ENCODE assay signal across 8 cellular contexts in the genomic region with DNA sequence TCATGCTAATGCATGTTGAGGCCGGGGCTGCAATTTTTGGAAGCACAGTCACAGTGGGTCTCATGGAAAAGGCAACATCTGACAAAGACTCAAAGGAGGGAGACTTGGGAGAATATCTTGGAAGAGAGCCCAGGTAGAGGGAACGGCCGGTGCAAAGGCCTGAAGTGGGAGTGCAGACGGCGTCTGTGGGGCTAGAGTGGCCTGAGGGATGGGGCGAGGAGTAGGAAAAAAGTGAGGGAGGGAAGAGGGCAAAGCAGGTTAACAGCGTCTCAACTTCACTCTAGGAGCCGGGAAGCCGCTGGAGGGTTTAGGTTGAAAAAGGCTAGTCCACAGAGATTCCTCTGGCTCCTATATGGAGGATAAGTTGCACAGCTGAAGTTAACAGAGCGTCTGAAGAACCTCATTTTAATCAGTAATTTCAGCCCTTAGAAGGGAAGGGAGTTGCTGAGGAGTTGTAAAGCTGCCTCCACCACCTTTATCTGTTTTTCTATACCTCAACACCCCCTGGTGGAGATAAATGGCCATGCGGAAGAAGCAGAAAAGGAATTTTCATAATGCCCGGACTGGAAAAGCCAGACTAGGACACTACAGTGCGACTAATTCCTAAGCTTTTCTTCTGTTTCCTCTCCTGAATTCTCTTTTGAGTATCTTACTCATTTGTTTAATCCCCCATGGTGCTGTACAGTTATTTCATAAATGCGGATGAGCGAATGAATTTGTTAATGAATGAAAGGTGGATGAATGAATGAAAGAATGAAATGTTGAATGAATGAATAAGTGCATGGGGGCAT.
DNase-seq lines count a peak whose midpoint lies in the region; ATAC-seq and TF ChIP-seq lines count a peak whose summit lies in the region.

No MANE protein-coding gene starts in this region.

- DNase-seq in Caco-2 (peak; percentile 72 to 82), Panc1 (ENCODE audit: low read depth, low spot score) (peak; percentile 75), amniotic stem cell (lab: John Stamatoyannopoulos, UW) (peak; percentile 57), left ventricle myocardium inferior (no peak), putamen (ENCODE audit: low spot score) (peak; percentile 74), GM19240 (ENCODE audit: insufficient read length, low spot score) (no peak)

- POLR2A ChIA-PET in Caco-2 (lab: Charles Lee), result no interaction called here
- POLR2A ChIA-PET in Panc1 (lab: Charles Lee), result no interaction called here

- H2AFZ ChIP-seq in KMS-11 (ENCODE audit: low read depth), result peak overlapping the region; percentile 41

- H3K4me2 ChIP-seq in KMS-11, result no peak overlapping the region

- H3K9ac ChIP-seq in KMS-11, result no peak overlapping the region

- TF ChIP-seq CTCF in Caco-2 (IDR thresholded peaks at IDR 0.05; ENCODE audit: insufficient read depth in 1 of 2, low read depth in 1 of 2, low read length in 1 of 2, severe bottlenecking in 1 of 2, unreplicated experiment in 1 of 2) (peak; percentile 76 to 83), KMS-11 (conservative IDR thresholded peaks at IDR 0.05; ENCODE audit: low read depth, low read length) (peak; percentile 98), Panc1 (IDR thresholded peaks at IDR 0.05) (peak; percentile 84), left ventricle myocardium inferior (IDR thresholded peaks at IDR 0.05; ENCODE audit: borderline replicate concordance) (peak; percentile 80)

- H3K36me3 ChIP-seq in Caco-2 (ENCODE audit: control insufficient read depth, insufficient read depth, low read length) (no peaks in the 10 kb centered on the region), KMS-11 (ENCODE audit: insufficient read depth) (no peaks in the 10 kb centered on the region), Panc1 (ENCODE audit: control insufficient read depth, insufficient read depth, low read length) (no peaks in the 10 kb centered on the region), left ventricle myocardium inferior (no peaks in the 10 kb centered on the region)

- no peaks in the 10 kb centered on the region for H3K9me3 ChIP-seq in Caco-2
- no peaks in the 10 kb centered on the region for H3K9me3 ChIP-seq in Panc1 (ENCODE audit: control insufficient read depth, insufficient read depth, low read depth, low read length)
- H3K9me3 ChIP-seq in left ventricle myocardium inferior (replicated peaks), result no peaks in the 10 kb centered on the region

- H3K4me1 ChIP-seq in Caco-2 (no peaks in the 10 kb centered on the region), KMS-11 (ENCODE audit: low read depth, poor library complexity, severe bottlenecking) (peaks cover 9% of the 10 kb centered on the region), Panc1 (ENCODE audit: control insufficient read depth, insufficient read depth, low read length) (peaks cover 16% of the 10 kb centered on the region), left ventricle myocardium inferior (peaks cover 5% of the 10 kb centered on the region)

- CTCF ChIA-PET in Caco-2 (lab: Charles Lee), result interaction anchor here (0.6 to 1.2 kb wide), 6 partner anchors 11 to 256 kb away, joined by 3 to 6 read pairs (median 4); no protein-coding TSS in a partner anchor
- CTCF ChIA-PET in Panc1 (lab: Charles Lee), result interaction anchor here (0.7 kb wide), 1 partner anchor 26 kb away, joined by 3 read pairs; no protein-coding TSS in a partner anchor

- H3K27me3 Mint-ChIP-seq in Caco-2 (ENCODE audit: insufficient read depth, unreplicated experiment), result no peaks in the 10 kb centered on the region

- H3K9me3 Mint-ChIP-seq in Caco-2 (ENCODE audit: unreplicated experiment), result no peaks in the 10 kb centered on the region

- H3K36me3 Mint-ChIP-seq in Caco-2 (ENCODE audit: insufficient read depth, unreplicated experiment), result no peaks in the 10 kb centered on the region

- no peaks in the 10 kb centered on the region for H3K79me2 ChIP-seq in KMS-11 (ENCODE audit: insufficient read depth, low read depth)

- no peak overlapping the region for H3K4me3 Mint-ChIP-seq in Caco-2 (ENCODE audit: unreplicated experiment)

- peaks cover 18% of the 10 kb centered on the region for H3K4me1 Mint-ChIP-seq in Caco-2 (ENCODE audit: low read depth, unreplicated experiment)

- intact Hi-C loops in Caco-2 (cut with micrococcal nuclease; ENCODE audit: unreplicated experiment), result loop anchor here (1.0 to 10.0 kb wide), 7 partner anchors 22 to 804 kb away; a partner anchor contains a TSS
- intact Hi-C loops in Panc1 (cut with micrococcal nuclease; ENCODE audit: unreplicated experiment), result loop anchor here (5.0 to 10.0 kb wide), 3 partner anchors 184 to 804 kb away; no protein-coding TSS in a partner anchor
- intact Hi-C loops in left ventricle myocardium inferior (cut with micrococcal nuclease), result loop anchor here (10.0 kb wide), 1 partner anchor 804 kb away; no protein-coding TSS in a partner anchor

- no peaks in the 10 kb centered on the region for H4K20me1 ChIP-seq in KMS-11 (ENCODE audit: insufficient read depth)

- H3K27me3 ChIP-seq in Caco-2 (replicated peaks; ENCODE audit: control insufficient read depth, insufficient read depth, low read length) (no peaks in the 10 kb centered on the region), KMS-11 (ENCODE audit: insufficient read depth, low read depth) (no peaks in the 10 kb centered on the region), Panc1 (ENCODE audit: control insufficient read depth, insufficient read depth, low read length) (no peaks in the 10 kb centered on the region), left ventricle myocardium inferior (ENCODE audit: low read depth) (peaks cover 39% of the 10 kb centered on the region)

- ATAC-seq in GM19328 (IDR thresholded peaks at IDR 0.05; ENCODE audit: unreplicated experiment) (peak; percentile 64), Panc1 (peak; percentile 92)

- no peak overlapping the region for H3K4me3 ChIP-seq in Caco-2 (ENCODE audit: low read depth, low read length)
- no peak overlapping the region for H3K4me3 ChIP-seq in KMS-11 (IDR thresholded peaks at IDR 0.05; ENCODE audit: insufficient read depth, low read depth, low read length)
- H3K4me3 ChIP-seq in Panc1 (ENCODE audit: low read depth in 2 of 2, low read length in 2 of 2), result peak overlapping the region in 1 of 2 experiments; percentile 38; a peak in 2 of 4 replicates
- no peak overlapping the region for H3K4me3 ChIP-seq in left ventricle myocardium inferior

- BruUV-seq in Caco-2 (replicated peaks; lab: Mats Ljungman, UMichigan), result no TSS peak
- BruUV-seq in Panc1 (replicated peaks; lab: Mats Ljungman, UMichigan), result no TSS peak

- no peak overlapping the region for H3K27ac ChIP-seq in KMS-11
- H3K27ac ChIP-seq in Panc1 (ENCODE audit: low read length), result peak overlapping the region; percentile 69
- H3K27ac ChIP-seq in left ventricle myocardium inferior (replicated peaks), result no peak overlapping the region

- H3K27ac Mint-ChIP-seq in Caco-2 (ENCODE audit: unreplicated experiment), result peak overlapping the region; percentile 67

- in situ Hi-C loops in Panc1 (cut with HindIII; ENCODE audit: low pct_unique_long_range_greater_than_20kb, low sequenced_read_pairs), result no loop called here

Comparison
In these comparisons a context has a peak if more than half of its experiments do, and no peak if none do; other contexts are left out.
1. DNase-seq: peak in Caco-2 (2 of 2), Panc1 (single experiment), amniotic stem cell (single experiment) and putamen (single experiment); none in left ventricle myocardium inferior (single experiment) and GM19240 (single experiment).
2. Peak in every context shown above with its lines, with median percentiles within 50 percentile points of each other: CTCF ChIP-seq.